1 cellular context compared by ENCODE assay signal in the genomic region with DNA sequence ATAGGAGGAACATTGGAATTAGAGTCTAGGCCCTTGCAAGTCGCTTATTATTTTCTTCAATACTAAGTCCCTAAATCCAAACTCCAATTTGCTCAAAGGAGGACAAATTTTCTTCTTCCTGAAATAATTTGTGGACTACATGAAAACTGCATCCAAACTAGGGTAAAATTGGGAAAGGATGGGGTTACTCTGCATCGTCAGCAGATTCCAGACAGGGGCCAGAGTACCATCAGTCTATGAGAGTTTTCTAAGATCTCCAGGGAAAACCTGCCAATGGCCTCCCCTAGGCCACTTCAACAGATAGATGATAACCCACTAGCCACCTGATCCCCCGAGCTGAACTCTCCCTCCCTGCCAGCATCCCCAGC.
TF ChIP-seq lines count a peak whose summit lies in the region.

No MANE protein-coding gene starts in this region.

TF ChIP-seq in HepG2, 621 proteins besides CTCF, POLR2A, EP300 and RAD21:
- peak in 1 of 2 experiments; percentile 81; a peak in 3 of 4 replicates for TF ChIP-seq MAFK (conservative IDR thresholded peaks at IDR 0.05 in 1 of 2, IDR thresholded peaks at IDR 0.05 in 1 of 2; ENCODE audit: low read length in 2 of 2)
- TF ChIP-seq, protein P1, sequence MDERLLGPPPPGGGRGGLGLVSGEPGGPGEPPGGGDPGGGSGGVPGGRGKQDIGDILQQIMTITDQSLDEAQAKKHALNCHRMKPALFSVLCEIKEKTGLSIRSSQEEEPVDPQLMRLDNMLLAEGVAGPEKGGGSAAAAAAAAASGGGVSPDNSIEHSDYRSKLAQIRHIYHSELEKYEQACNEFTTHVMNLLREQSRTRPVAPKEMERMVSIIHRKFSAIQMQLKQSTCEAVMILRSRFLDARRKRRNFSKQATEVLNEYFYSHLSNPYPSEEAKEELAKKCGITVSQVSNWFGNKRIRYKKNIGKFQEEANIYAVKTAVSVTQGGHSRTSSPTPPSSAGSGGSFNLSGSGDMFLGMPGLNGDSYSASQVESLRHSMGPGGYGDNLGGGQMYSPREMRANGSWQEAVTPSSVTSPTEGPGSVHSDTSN (CRISPR knock-in tag; IDR thresholded peaks at IDR 0.05) = no peak
- peak; percentile 44 for TF ChIP-seq MAFF (IDR thresholded peaks at IDR 0.05; ENCODE audit: low read depth, low read length)
- TF ChIP-seq PRPF4 (IDR thresholded peaks at IDR 0.05; ENCODE audit: low read depth, low read length, poor library complexity, severe bottlenecking) = no peak
